ENCODE assay signal across 19 cellular contexts in the genomic region with DNA sequence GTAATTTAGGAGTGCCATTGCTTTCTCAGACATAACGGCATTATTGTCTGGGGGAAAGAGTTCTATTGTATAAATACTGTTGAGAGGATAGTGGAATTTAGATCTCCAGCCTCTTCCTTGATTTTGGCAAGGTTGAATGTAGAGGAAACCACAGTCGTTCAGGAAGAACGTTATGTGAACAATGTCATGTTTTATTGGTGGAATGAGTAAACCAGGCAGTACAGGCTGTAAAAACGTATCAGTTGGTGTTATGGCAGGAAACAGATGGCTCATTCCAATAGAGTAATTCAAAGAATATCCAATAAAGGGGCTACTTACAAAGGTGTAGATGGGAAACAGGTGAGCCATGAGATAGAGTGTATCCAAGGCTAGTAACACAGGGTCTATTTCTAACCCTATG.
DNase-seq lines count a peak whose midpoint lies in the region; ATAC-seq and TF ChIP-seq lines count a peak whose summit lies in the region.
"Had no signal": no experiment of that assay in that cellular context is flagged by ENCODE, and none has a peak within 500 bp of the region (broad histone marks: within the 10 kb centered on the region; RNA-seq: fewer than 3 reads in every experiment).

No MANE protein-coding gene starts in this region.

- WGBS in thyroid gland, 2 donors, result 63 to 72% methylated on average over 4 of the region's 4 CpGs

- H3K4me3 ChIP-seq in PC-3 (ENCODE audit: low read length) (no peak overlapping the region), mucosa of descending colon (no peak overlapping the region), thyroid gland (replicated peaks in 1 of 3) (no peak overlapping the region)
- H3K4me3 ChIP-seq: BLaER1 treated with 17β-estradiol and CSF1 and Interleukin-3, amounts not matched to agents 10 nM and 100 nM; GM23248; HAP-1; K562 had no signal

- no peak overlapping the region for H2AFZ ChIP-seq in PC-3 (ENCODE audit: low read length)
- H2AFZ ChIP-seq: GM23248 had no signal

- POLR2A ChIA-PET in PC-3 (lab: Charles Lee; ENCODE audit: unreplicated experiment), result no interaction called here

- no peak; the same call in 1 of the 2 replicates for ATAC-seq in PC-3
- ATAC-seq in mucosa of descending colon, result peak; percentile 87
- no peak for ATAC-seq in GM19328 (IDR thresholded peaks at IDR 0.05; ENCODE audit: unreplicated experiment)
- ATAC-seq: K562 had no signal

- H3K27me3 ChIP-seq in PC-3 (ENCODE audit: low read length) (no peaks in the 10 kb centered on the region), thyroid gland (no peaks in the 10 kb centered on the region)
- H3K27me3 ChIP-seq: BLaER1 treated with 17β-estradiol and CSF1 and Interleukin-3, amounts not matched to agents 10 nM and 100 nM had no signal

- H3K9me3 ChIP-seq in PC-3 (ENCODE audit: low read length) (no peaks in the 10 kb centered on the region), mucosa of descending colon (no peaks in the 10 kb centered on the region), thyroid gland (no peaks in the 10 kb centered on the region)
- H3K9me3 ChIP-seq: BLaER1 treated with 17β-estradiol and CSF1 and Interleukin-3, amounts not matched to agents 10 nM and 100 nM; Caco-2; HAP-1 had no signal

- H3K27ac ChIP-seq in PC-3 (ENCODE audit: low read length) (no peak overlapping the region), thyroid gland (no peak overlapping the region)
- H3K27ac ChIP-seq: BLaER1 treated with 17β-estradiol and CSF1 and Interleukin-3, amounts not matched to agents 10 nM and 100 nM; GM23248; HL-60 had no signal

- no peaks in the 10 kb centered on the region for H3K9me2 ChIP-seq in PC-3 (replicated peaks; ENCODE audit: low read length)

- no peak for TF ChIP-seq CTCF in PC-3 (conservative IDR thresholded peaks at IDR 0.05; ENCODE audit: low read depth, low read length)
- no peak for TF ChIP-seq CTCF in mucosa of descending colon (IDR thresholded peaks at IDR 0.05)
- no peak for TF ChIP-seq CTCF in thyroid gland (IDR thresholded peaks at IDR 0.05)

- no peak overlapping the region for H3K4me2 ChIP-seq in PC-3 (ENCODE audit: low read length)
- H3K4me2 ChIP-seq: BLaER1 treated with 17β-estradiol and CSF1 and Interleukin-3, amounts not matched to agents 10 nM and 100 nM had no signal

- no peak for TF ChIP-seq POLR2A in thyroid gland (IDR thresholded peaks at IDR 0.05)

- DNase-seq in HT1080 (ENCODE audit: low read depth), result peak; percentile 30
- peak; percentile 5 for DNase-seq in M059J (ENCODE audit: low read depth)
- DNase-seq in PC-3, result peak; percentile 7
- DNase-seq in mucosa of descending colon, result no peak
- no peak for DNase-seq in anterior cingulate cortex (lab: John Stamatoyannopoulos, UW)
- DNase-seq in DMS153 treated with DMSO at 0.1 percent for 48 hours (lab: John Stamatoyannopoulos, UW; ENCODE audit: unreplicated experiment), result no peak
- no peak for DNase-seq in thyroid gland
- DNase-seq: Caco-2; CD4-positive, CD25-positive, alpha-beta regulatory T cell; CD8-positive, alpha-beta memory T cell; DMS79; GDM1; GM23248; IMR-90 had no signal

- BruUV-seq in PC-3 (replicated peaks; lab: Mats Ljungman, UMichigan), result no TSS peak

- H3K36me3 ChIP-seq in PC-3 (ENCODE audit: low read depth, low read length) (no peaks in the 10 kb centered on the region), mucosa of descending colon (ENCODE audit: low read depth) (no peaks in the 10 kb centered on the region), thyroid gland (no peaks in the 10 kb centered on the region)
- H3K36me3 ChIP-seq: BLaER1 treated with 17β-estradiol and CSF1 and Interleukin-3, amounts not matched to agents 10 nM and 100 nM; HAP-1 had no signal

- H4K20me1 ChIP-seq in PC-3 (ENCODE audit: low read length), result no peaks in the 10 kb centered on the region
- H4K20me1 ChIP-seq: BLaER1 treated with 17β-estradiol and CSF1 and Interleukin-3, amounts not matched to agents 10 nM and 100 nM had no signal

- no peaks in the 10 kb centered on the region for H3F3A ChIP-seq in PC-3 (ENCODE audit: low read length, unreplicated experiment)

- CTCF ChIA-PET in PC-3 (lab: Charles Lee), result no interaction called here

- intact Hi-C loops in PC-3 (cut with micrococcal nuclease), result no loop called here
- intact Hi-C loops in mucosa of descending colon (cut with DNase I, micrococcal nuclease), result no loop called here
- intact Hi-C loops in thyroid gland (cut with DNase I), result no loop called here

- H3K79me2 ChIP-seq in PC-3 (ENCODE audit: low read length), result no peaks in the 10 kb centered on the region

- no peak overlapping the region for H3K9ac ChIP-seq in PC-3 (ENCODE audit: low read length)
- H3K9ac ChIP-seq: BLaER1 treated with 17β-estradiol and CSF1 and Interleukin-3, amounts not matched to agents 10 nM and 100 nM; GM23248 had no signal

- H3K4me1 ChIP-seq in PC-3 (ENCODE audit: insufficient read depth, low read length), result peaks cover 23% of the 10 kb centered on the region
- H3K4me1 ChIP-seq in mucosa of descending colon (ENCODE audit: low read depth), result no peaks in the 10 kb centered on the region
- H3K4me1 ChIP-seq in thyroid gland, result no peaks in the 10 kb centered on the region
- H3K4me1 ChIP-seq: HAP-1 had no signal

Comparison
In these comparisons a context has a peak if more than half of its experiments do, and no peak if none do; other contexts are left out.
1. DNase-seq: peak in HT1080 (single experiment), M059J (single experiment) and PC-3 (single experiment); none in mucosa of descending colon (0 of 3), anterior cingulate cortex (0 of 58), DMS153 treated with DMSO at 0.1 percent for 48 hours (single experiment) and thyroid gland (0 of 2).